Comparison of ENCODE assay signal across 29 cellular contexts in the genomic region with DNA sequence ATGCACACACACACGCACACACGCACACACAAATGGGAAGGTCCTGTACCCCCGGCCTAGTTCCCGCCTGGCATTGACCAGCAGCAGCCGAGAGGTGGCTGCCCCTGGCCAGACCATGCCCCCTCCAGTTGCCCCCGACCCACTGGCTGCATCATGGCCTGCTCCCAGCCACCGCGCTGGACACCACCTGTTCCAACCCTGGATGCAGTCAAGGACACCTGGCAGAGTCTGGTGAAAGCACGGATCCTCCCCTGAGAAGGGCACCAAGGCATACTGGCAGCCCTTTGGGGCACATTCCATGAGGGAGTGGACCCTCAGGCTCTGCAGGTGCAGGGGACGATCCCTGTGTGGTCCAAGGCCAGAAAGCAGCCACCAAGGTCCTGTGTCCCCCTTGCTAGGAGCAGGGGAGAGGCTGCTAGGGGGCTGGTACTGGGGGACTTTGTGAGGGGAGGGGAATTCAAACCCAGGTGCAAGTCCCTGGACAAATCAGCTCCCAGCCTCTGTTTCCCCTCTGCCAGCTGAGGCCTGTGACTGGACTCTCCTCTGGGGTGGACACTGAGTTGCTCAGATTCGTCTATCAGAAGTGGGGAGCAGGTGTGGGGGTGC. TPM values are rescaled to one million over a fixed set of nuclear protein-coding genes. Genes with fewer than 3 reads are reported as not detected.
DNase-seq lines count a peak whose midpoint lies in the region; ATAC-seq lines count a peak whose summit lies in the region.
"Had no signal": no experiment of that assay in that cellular context is flagged by ENCODE, and none has a peak within 500 bp of the region (broad histone marks: within the 10 kb centered on the region; RNA-seq: fewer than 3 reads in every experiment).

No MANE protein-coding gene starts in this region.

- H3K9me3 Mint-ChIP-seq in activated CD4-positive, alpha-beta memory T cell treated with anti-CD3 and anti-CD28 coated beads for 36 hours, result no peaks in the 10 kb centered on the region
- no peaks in the 10 kb centered on the region for H3K9me3 Mint-ChIP-seq in activated CD4-positive, alpha-beta memory T cell treated with anti-CD3 and anti-CD28 coated beads, Interleukin-2, amount 10 ng/mL, durations not matched to agents 7 days and 5 days
- H3K9me3 Mint-ChIP-seq: activated T-cell treated with anti-CD3 and anti-CD28 coated beads, Interleukin-2, amount 50 U/mL, for 4 hours; CD4-positive, CD25-positive, alpha-beta regulatory T cell; nephron; stimulated activated naive B cell treated with anti-CD40 and anti-IgM and Interleukin-4, amounts not matched to agents 10 μg/mL and 1 μg/mL and 100 μg/mL, for 72 hours had no signal

- H3K27me3 Mint-ChIP-seq in activated CD4-positive, alpha-beta memory T cell treated with anti-CD3 and anti-CD28 coated beads for 36 hours, result no peaks in the 10 kb centered on the region
- H3K27me3 Mint-ChIP-seq in activated CD4-positive, alpha-beta memory T cell treated with anti-CD3 and anti-CD28 coated beads, Interleukin-2, amount 10 ng/mL, durations not matched to agents 7 days and 5 days, result no peaks in the 10 kb centered on the region
- H3K27me3 Mint-ChIP-seq: CD4-positive, CD25-positive, alpha-beta regulatory T cell; stimulated activated naive B cell treated with anti-CD40 and anti-IgM and Interleukin-4, amounts not matched to agents 10 μg/mL and 1 μg/mL and 100 μg/mL, for 72 hours had no signal

- POLR2A ChIA-PET in activated CD4-positive, alpha-beta memory T cell treated with anti-CD3 and anti-CD28 coated beads for 36 hours (lab: Charles Lee), result no interaction called here
- POLR2A ChIA-PET in activated CD4-positive, alpha-beta memory T cell treated with anti-CD3 and anti-CD28 coated beads, Interleukin-2, amount 10 ng/mL, durations not matched to agents 7 days and 5 days (lab: Charles Lee), result no interaction called here

- peak overlapping the region; percentile 61 for H3K4ac ChIP-seq in neuronal stem cell (ENCODE audit: low read length)

- no peak overlapping the region for H3K9ac ChIP-seq in neuronal stem cell (ENCODE audit: low read depth, low read length, poor library complexity)
- H3K9ac ChIP-seq: KMS-11 had no signal

- intact Hi-C loops in activated CD4-positive, alpha-beta memory T cell treated with anti-CD3 and anti-CD28 coated beads for 36 hours (cut with micrococcal nuclease), result no loop called here

- no peak overlapping the region for H2AFZ ChIP-seq in neuronal stem cell (ENCODE audit: low read length)

- no peak overlapping the region for H3K4me3 ChIP-seq in neuronal stem cell (ENCODE audit: low read length in 2 of 2)
- H3K4me3 ChIP-seq: dorsolateral prefrontal cortex, lower lobe of right lung, ovary, SK-N-MC, testis had no signal

- no peak overlapping the region for H3K4me3 Mint-ChIP-seq in activated CD4-positive, alpha-beta memory T cell treated with anti-CD3 and anti-CD28 coated beads for 36 hours
- H3K4me3 Mint-ChIP-seq in activated CD4-positive, alpha-beta memory T cell treated with anti-CD3 and anti-CD28 coated beads, Interleukin-2, amount 10 ng/mL, durations not matched to agents 7 days and 5 days, result no peak overlapping the region
- H3K4me3 Mint-ChIP-seq: activated CD8-positive, alpha-beta T cell treated with anti-CD3 and anti-CD28 coated beads, Interleukin-2, amount 10 ng/mL, durations not matched to agents 7 days and 5 days; activated T-cell treated with anti-CD3 and anti-CD28 coated beads, Interleukin-2, amount 50 U/mL, for 4 hours; CD4-positive, CD25-positive, alpha-beta regulatory T cell; nephron had no signal

- no peaks in the 10 kb centered on the region for H3K79me1 ChIP-seq in neuronal stem cell (ENCODE audit: low read depth, low read length)

- peak overlapping the region; percentile 85 for H2BK15ac ChIP-seq in neuronal stem cell (ENCODE audit: low read length)

- H4K8ac ChIP-seq in neuronal stem cell (ENCODE audit: low read depth, low read length), result no peak overlapping the region

- H3K4me1 Mint-ChIP-seq in activated CD4-positive, alpha-beta memory T cell treated with anti-CD3 and anti-CD28 coated beads for 36 hours (ENCODE audit: low read depth), result no peaks in the 10 kb centered on the region
- no peaks in the 10 kb centered on the region for H3K4me1 Mint-ChIP-seq in activated CD4-positive, alpha-beta memory T cell treated with anti-CD3 and anti-CD28 coated beads, Interleukin-2, amount 10 ng/mL, durations not matched to agents 7 days and 5 days

- H3K4me2 ChIP-seq in neuronal stem cell (ENCODE audit: insufficient read depth, low read length, poor library complexity, severe bottlenecking), result no peak overlapping the region
- H3K4me2 ChIP-seq: KMS-11 had no signal

- peak overlapping the region; percentile 80 for H2AK5ac ChIP-seq in neuronal stem cell (ENCODE audit: low read depth, low read length)

- WGBS in neuronal stem cell (ENCODE audit: extremely low coverage in 2 of 2, insufficient read length in 2 of 2, insufficient replicate concordance in 1 of 2), 2 donors, result no CpG with 5 or more reads among the region's 11 CpGs

- H3K27ac ChIP-seq in neuronal stem cell (replicated peaks; ENCODE audit: low read length), result no peak overlapping the region
- H3K27ac ChIP-seq: dorsolateral prefrontal cortex, KMS-11, lower lobe of right lung, ovary, SK-N-MC, testis had no signal

- H2BK120ac ChIP-seq in neuronal stem cell (ENCODE audit: low read depth, low read length), result no peak overlapping the region

- H3K9me3 ChIP-seq in neuronal stem cell (replicated peaks in 1 of 2; ENCODE audit: control insufficient read depth in 2 of 2, insufficient read depth in 1 of 2, low read depth in 1 of 2, low read length in 2 of 2), result no peaks in the 10 kb centered on the region
- H3K9me3 ChIP-seq: lower lobe of right lung, ovary, testis had no signal

- H3K14ac ChIP-seq in neuronal stem cell (ENCODE audit: low read length), result peak overlapping the region; percentile 67

- no peak overlapping the region for H3K27ac Mint-ChIP-seq in activated CD4-positive, alpha-beta memory T cell treated with anti-CD3 and anti-CD28 coated beads for 36 hours
- H3K27ac Mint-ChIP-seq in activated CD4-positive, alpha-beta memory T cell treated with anti-CD3 and anti-CD28 coated beads, Interleukin-2, amount 10 ng/mL, durations not matched to agents 7 days and 5 days, result no peak overlapping the region
- H3K27ac Mint-ChIP-seq: activated CD8-positive, alpha-beta T cell treated with anti-CD3 and anti-CD28 coated beads, Interleukin-2, amount 10 ng/mL, durations not matched to agents 7 days and 5 days; CD4-positive, CD25-positive, alpha-beta regulatory T cell; nephron had no signal

- H3K36me3 ChIP-seq in neuronal stem cell (replicated peaks in 1 of 2; ENCODE audit: control insufficient read depth in 2 of 2, insufficient read depth in 2 of 2, low read length in 2 of 2), result no peaks in the 10 kb centered on the region
- H3K36me3 ChIP-seq: lower lobe of right lung, ovary had no signal

- H2BK12ac ChIP-seq in neuronal stem cell (ENCODE audit: low read length), result no peak overlapping the region

- H3K27me3 ChIP-seq in neuronal stem cell (ENCODE audit: control insufficient read depth in 3 of 3, insufficient read depth in 3 of 3, low read depth in 1 of 3, low read length in 3 of 3), result no peaks in the 10 kb centered on the region
- H3K27me3 ChIP-seq: dorsolateral prefrontal cortex, ovary, testis had no signal

- no peak overlapping the region for H2BK5ac ChIP-seq in neuronal stem cell (ENCODE audit: low read length)

- CTCF ChIA-PET in activated CD4-positive, alpha-beta memory T cell treated with anti-CD3 and anti-CD28 coated beads for 36 hours (lab: Charles Lee), result no interaction called here
- CTCF ChIA-PET in activated CD4-positive, alpha-beta memory T cell treated with anti-CD3 and anti-CD28 coated beads, Interleukin-2, amount 10 ng/mL, durations not matched to agents 7 days and 5 days (lab: Charles Lee), result no interaction called here

- H3K4me1 ChIP-seq in neuronal stem cell (ENCODE audit: control insufficient read depth in 2 of 2, insufficient read depth in 1 of 2, low read depth in 1 of 2, low read length in 2 of 2), result peaks cover 19 to 28% of the 10 kb centered on the region in 2 donors
- H3K4me1 ChIP-seq: testis had no signal

- no peak overlapping the region for H3K23ac ChIP-seq in neuronal stem cell (ENCODE audit: low read depth, low read length, poor library complexity)

- H3K18ac ChIP-seq in neuronal stem cell (ENCODE audit: low read length), result peak overlapping the region; percentile 85

- no peak overlapping the region for H4K91ac ChIP-seq in neuronal stem cell (ENCODE audit: low read depth, low read length, poor library complexity)

- peak; percentile 1 for DNase-seq in activated CD4-positive, alpha-beta memory T cell treated with anti-CD3 and anti-CD28 coated beads for 36 hours
- DNase-seq in activated CD4-positive, alpha-beta memory T cell treated with anti-CD3 and anti-CD28 coated beads, Interleukin-2, amount 10 ng/mL, durations not matched to agents 7 days and 5 days, result no peak
- DNase-seq in stimulated activated CD4-positive, alpha-beta T cell treated with anti-CD3 and anti-CD28 coated beads, Interleukin-4, amount 100 ng/mL, for 24 hours, result peak; percentile 1
- no peak for DNase-seq in stimulated activated CD4-positive, alpha-beta T cell treated with anti-CD3 and anti-CD28 coated beads, Interleukin-2, amount 100 ng/mL, for 24 hours
- no peak for DNase-seq in neuronal stem cell (ENCODE audit: low spot score)
- DNase-seq in ureter (ENCODE audit: low spot score), result peak; percentile 35
- DNase-seq: activated CD8-positive, alpha-beta T cell treated with anti-CD3 and anti-CD28 coated beads, Interleukin-2, amount 10 ng/mL, durations not matched to agents 7 days and 5 days; CD4-positive, CD25-positive, alpha-beta regulatory T cell; central memory CD4-positive, alpha-beta T cell; lower lobe of right lung; NCI-H1436 treated with DMSO at 0.1 percent for 48 hours; NCI-H774; retina; RPMI8226; stimulated activated CD4-positive, alpha-beta T cell treated with anti-CD3 and anti-CD28 coated beads, Interleukin-4, amount 100 ng/mL, for 1 hour; stimulated activated naive B cell treated with anti-CD40 and anti-IgM and Interleukin-4, amounts not matched to agents 10 μg/mL and 1 μg/mL and 100 μg/mL, for 72 hours; testis had no signal

- no peak for ATAC-seq in GM21528 (IDR thresholded peaks at IDR 0.05; ENCODE audit: low FRiP score, unreplicated experiment)
- no peak for ATAC-seq in GM21515 (IDR thresholded peaks at IDR 0.05; ENCODE audit: unreplicated experiment)
- ATAC-seq: activated CD4-positive, CD25-positive, alpha-beta regulatory T cell treated with anti-CD3 and anti-CD28 coated beads, Interleukin-2, amount 50 U/mL, for 24 hours; activated CD8-positive, alpha-beta T cell treated with anti-CD3 and anti-CD28 coated beads, Interleukin-2, amount 10 ng/mL, durations not matched to agents 7 days and 5 days; activated T-cell treated with anti-CD3 and anti-CD28 coated beads, Interleukin-2, amount 50 U/mL, for 4 hours; lower lobe of right lung; stimulated activated naive B cell treated with anti-CD40 and anti-IgM and Interleukin-4, amounts not matched to agents 10 μg/mL and 1 μg/mL and 100 μg/mL, for 72 hours had no signal

- peaks cover 2% of the 10 kb centered on the region for H3K36me3 Mint-ChIP-seq in activated CD4-positive, alpha-beta memory T cell treated with anti-CD3 and anti-CD28 coated beads for 36 hours
- H3K36me3 Mint-ChIP-seq in activated CD4-positive, alpha-beta memory T cell treated with anti-CD3 and anti-CD28 coated beads, Interleukin-2, amount 10 ng/mL, durations not matched to agents 7 days and 5 days (ENCODE audit: low read depth), result no peaks in the 10 kb centered on the region
- H3K36me3 Mint-ChIP-seq: CD4-positive, CD25-positive, alpha-beta regulatory T cell had no signal

RNA-seq across cellular contexts. Expression of gene ESPNL, which starts 3.4 kb away (rescaled TPM):
- under 1 TPM; 0.12 to 0.14 TPM for total RNA-seq in activated CD4-positive, alpha-beta memory T cell treated with anti-CD3 and anti-CD28 coated beads for 36 hours
- total RNA-seq in activated CD4-positive, alpha-beta memory T cell treated with anti-CD3 and anti-CD28 coated beads, Interleukin-2, amount 10 ng/mL, durations not matched to agents 7 days and 5 days, result under 1 TPM; 0.05 to 0.18 TPM
- 0.45 TPM for polyA plus RNA-seq in neuronal stem cell (2013, experiment 1 of 2)
- 0.46 TPM for polyA plus RNA-seq in neuronal stem cell (2013, experiment 2 of 2)
- 2.4 TPM for total RNA-seq in ureter
- total RNA-seq: astrocyte; CD4-positive, CD25-positive, alpha-beta regulatory T cell had no signal
- polyA plus RNA-seq: CD4-positive, CD25-positive, alpha-beta regulatory T cell had no signal

RNA-seq across cellular contexts. Expression of gene KLHL30, which starts 34.9 kb away (rescaled TPM):
- not detected for total RNA-seq in activated CD4-positive, alpha-beta memory T cell treated with anti-CD3 and anti-CD28 coated beads for 36 hours
- not detected for total RNA-seq in activated CD4-positive, alpha-beta memory T cell treated with anti-CD3 and anti-CD28 coated beads, Interleukin-2, amount 10 ng/mL, durations not matched to agents 7 days and 5 days
- polyA plus RNA-seq in neuronal stem cell (2013, experiment 1 of 2), result 0.06 TPM
- polyA plus RNA-seq in neuronal stem cell (2013, experiment 2 of 2), result 0.07 TPM
- 2.2 TPM for total RNA-seq in ureter
- total RNA-seq: activated CD8-positive, alpha-beta T cell treated with anti-CD3 and anti-CD28 coated beads, Interleukin-2, amount 10 ng/mL, durations not matched to agents 7 days and 5 days; activated T-cell treated with anti-CD3 and anti-CD28 coated beads, Interleukin-2, amount 50 U/mL, for 4 hours; CD4-positive, CD25-positive, alpha-beta regulatory T cell; mononuclear cell; T-helper 1 cell treated with Interleukin-12 subunit alpha and Interleukin-12 subunit beta and Interleukin-4 antibody, amounts not matched to agents 30 ng/mL and 1 ng/mL, for 36 hours had no signal
- polyA plus RNA-seq: CD4-positive, CD25-positive, alpha-beta regulatory T cell had no signal

RNA-seq across cellular contexts. Expression of gene SCLY, which starts 42.8 kb away (rescaled TPM):
- total RNA-seq in activated CD4-positive, alpha-beta memory T cell treated with anti-CD3 and anti-CD28 coated beads for 36 hours, result 10 to 100 TPM; 47.9 to 51.8 TPM
- total RNA-seq in activated CD4-positive, alpha-beta memory T cell treated with anti-CD3 and anti-CD28 coated beads, Interleukin-2, amount 10 ng/mL, durations not matched to agents 7 days and 5 days, result 10 to 100 TPM; 22.0 to 22.6 TPM
- polyA plus RNA-seq in neuronal stem cell (2013, experiment 1 of 2), result 19.6 TPM
- polyA plus RNA-seq in neuronal stem cell (2013, experiment 2 of 2), result 19.6 TPM
- total RNA-seq in ureter, result 21.6 TPM

RNA-seq across cellular contexts. Expression of gene ERFE, which starts 55.2 kb away (rescaled TPM):
- not detected for total RNA-seq in activated CD4-positive, alpha-beta memory T cell treated with anti-CD3 and anti-CD28 coated beads for 36 hours
- total RNA-seq in activated CD4-positive, alpha-beta memory T cell treated with anti-CD3 and anti-CD28 coated beads, Interleukin-2, amount 10 ng/mL, durations not matched to agents 7 days and 5 days, result not detected
- 0.43 TPM for polyA plus RNA-seq in neuronal stem cell (2013, experiment 1 of 2)
- 0.37 TPM for polyA plus RNA-seq in neuronal stem cell (2013, experiment 2 of 2)
- total RNA-seq in ureter, result 1.8 TPM
- total RNA-seq: CD4-positive, CD25-positive, alpha-beta regulatory T cell; lower lobe of right lung; T-helper 1 cell treated with Interleukin-12 subunit alpha and Interleukin-12 subunit beta and Interleukin-4 antibody, amounts not matched to agents 30 ng/mL and 1 ng/mL, for 36 hours had no signal

Comparison
In these comparisons a context has a peak if more than half of its experiments do, and no peak if none do; other contexts are left out.
1. DNase-seq: peak in activated CD4-positive, alpha-beta memory T cell treated with anti-CD3 and anti-CD28 coated beads for 36 hours (single experiment), stimulated activated CD4-positive, alpha-beta T cell treated with anti-CD3 and anti-CD28 coated beads, Interleukin-4, amount 100 ng/mL, for 24 hours (single experiment) and ureter (single experiment); none in activated CD4-positive, alpha-beta memory T cell treated with anti-CD3 and anti-CD28 coated beads, Interleukin-2, amount 10 ng/mL, durations not matched to agents 7 days and 5 days (single experiment), stimulated activated CD4-positive, alpha-beta T cell treated with anti-CD3 and anti-CD28 coated beads, Interleukin-2, amount 100 ng/mL, for 24 hours (0 of 2) and neuronal stem cell (single experiment).